ENCODE assay signal across 29 cellular contexts in the genomic region with DNA sequence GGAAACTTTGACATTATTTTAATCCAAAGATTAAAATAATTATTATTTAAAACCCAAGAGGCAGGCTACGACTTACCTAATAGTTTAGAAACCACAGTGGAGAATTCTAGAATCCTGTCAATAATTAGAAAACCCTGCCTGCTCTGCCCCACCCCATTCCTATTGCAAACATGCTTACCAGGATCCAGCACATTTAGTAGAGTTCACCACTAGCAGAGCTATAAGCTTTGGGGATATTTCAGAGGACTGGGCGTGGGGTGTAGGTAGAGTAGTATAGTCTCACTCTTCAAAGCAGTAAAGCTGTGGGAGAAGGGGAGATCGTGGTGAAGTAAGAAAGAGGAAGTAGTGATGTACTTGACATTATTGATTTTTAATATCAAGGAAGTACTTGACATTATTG.
"Had no signal": no experiment of that assay in that cellular context is flagged by ENCODE, and none has a peak within 500 bp of the region (broad histone marks: within the 10 kb centered on the region; RNA-seq: fewer than 3 reads in every experiment).

No MANE protein-coding gene starts in this region.

- H3K4me3 ChIP-seq: neural progenitor cell, ovary, psoas muscle, right lobe of liver, sigmoid colon, stomach, thoracic aorta, thyroid gland, tibial nerve, upper lobe of right lung, vagina had no signal

- H3K27ac Mint-ChIP-seq: naive thymus-derived CD4-positive, alpha-beta T cell; natural killer cell; nephron; neural progenitor cell; progenitor cell of endocrine pancreas; stimulated activated effector memory CD8-positive, alpha-beta T cell treated with anti-CD3 and anti-CD28 coated beads, Interleukin-12 subunit alpha, Interleukin-12 subunit beta, amount 100 ng/mL, for 72 hours; stimulated activated naive B cell treated with anti-CD40 and anti-IgM and Interleukin-4, amounts not matched to agents 10 μg/mL and 1 μg/mL and 100 μg/mL, for 72 hours; stimulated activated naive CD8-positive, alpha-beta T cell treated with anti-CD3 and anti-CD28 coated beads, Interleukin-15, Interleukin-2, amounts not matched to agents 100 ng/mL and 50 ng/mL, for 24 hours; type B pancreatic cell had no signal

- H3K27me3 ChIP-seq: neural progenitor cell, ovary, right lobe of liver, sigmoid colon, thyroid gland, tibial nerve, upper lobe of right lung, vagina had no signal

- H3K27ac ChIP-seq: neural progenitor cell, ovary, parathyroid adenoma, psoas muscle, right lobe of liver, sigmoid colon, stomach, thoracic aorta, thyroid gland, tibial nerve, upper lobe of right lung, vagina had no signal

- ATAC-seq: naive thymus-derived CD4-positive, alpha-beta T cell; natural killer cell; psoas muscle; right cardiac atrium; stimulated activated effector memory CD8-positive, alpha-beta T cell treated with anti-CD3 and anti-CD28 coated beads, Interleukin-12 subunit alpha, Interleukin-12 subunit beta, amount 100 ng/mL, for 72 hours; upper lobe of right lung had no signal

- H3K9me3 Mint-ChIP-seq: natural killer cell; nephron; neural progenitor cell; stimulated activated effector memory CD8-positive, alpha-beta T cell treated with anti-CD3 and anti-CD28 coated beads, Interleukin-12 subunit alpha, Interleukin-12 subunit beta, amount 100 ng/mL, for 72 hours; stimulated activated naive CD8-positive, alpha-beta T cell treated with anti-CD3 and anti-CD28 coated beads, Interleukin-15, Interleukin-2, amounts not matched to agents 100 ng/mL and 50 ng/mL, for 24 hours; type B pancreatic cell had no signal

- H3K36me3 ChIP-seq: neural progenitor cell, ovary, right lobe of liver, sigmoid colon, stomach, thoracic aorta, thyroid gland, tibial nerve, upper lobe of right lung, vagina had no signal

- H3K4me1 ChIP-seq: neural progenitor cell, parathyroid adenoma, psoas muscle, upper lobe of right lung, vagina had no signal

- H3K9ac ChIP-seq: neural progenitor cell, parathyroid adenoma had no signal

- H3K27me3 Mint-ChIP-seq: progenitor cell of endocrine pancreas, type B pancreatic cell had no signal

- H3K4me1 Mint-ChIP-seq: naive thymus-derived CD4-positive, alpha-beta T cell; natural killer cell; stimulated activated effector memory CD8-positive, alpha-beta T cell treated with anti-CD3 and anti-CD28 coated beads, Interleukin-12 subunit alpha, Interleukin-12 subunit beta, amount 100 ng/mL, for 72 hours; stimulated activated naive B cell treated with anti-CD40 and anti-IgM and Interleukin-4, amounts not matched to agents 10 μg/mL and 1 μg/mL and 100 μg/mL, for 72 hours had no signal

- H3K4me3 Mint-ChIP-seq: naive thymus-derived CD4-positive, alpha-beta T cell; natural killer cell; nephron; neural progenitor cell; stimulated activated effector memory CD8-positive, alpha-beta T cell treated with anti-CD3 and anti-CD28 coated beads, Interleukin-12 subunit alpha, Interleukin-12 subunit beta, amount 100 ng/mL, for 72 hours; stimulated activated naive B cell treated with anti-CD40 and anti-IgM and Interleukin-4, amounts not matched to agents 10 μg/mL and 1 μg/mL and 100 μg/mL, for 72 hours; stimulated activated naive CD8-positive, alpha-beta T cell treated with anti-CD3 and anti-CD28 coated beads, Interleukin-15, Interleukin-2, amounts not matched to agents 100 ng/mL and 50 ng/mL, for 24 hours; type B pancreatic cell had no signal

- DNase-seq: naive thymus-derived CD4-positive, alpha-beta T cell; natural killer cell; occipital lobe; ovary; posterior cingulate gyrus; psoas muscle; right cardiac atrium; right lobe of liver; sigmoid colon; small intestine; stimulated activated CD4-positive, alpha-beta T cell treated with anti-CD3 and anti-CD28 coated beads, Interleukin-15, amount 100 ng/mL, for 24 hours; stimulated activated CD4-positive, alpha-beta T cell treated with anti-CD3 and anti-CD28 coated beads, Interleukin-2, amount 100 ng/mL, for 24 hours; stimulated activated CD4-positive, alpha-beta T cell treated with anti-CD3 and anti-CD28 coated beads, Interleukin-2, amount 100 ng/mL, for 48 hours; stimulated activated CD4-positive, alpha-beta T cell treated with anti-CD3 and anti-CD28 coated beads, Interleukin-4, amount 100 ng/mL, for 24 hours; stimulated activated naive B cell treated with anti-CD40 and anti-IgM and Interleukin-4, amounts not matched to agents 10 μg/mL and 1 μg/mL and 100 μg/mL, for 72 hours; stimulated activated naive CD4-positive, alpha-beta T cell treated with Interleukin-2 at 50 U/mL for 16 hours; stomach; thyroid gland; upper lobe of right lung had no signal

- H3K9me3 ChIP-seq: ovary, psoas muscle, right lobe of liver, sigmoid colon, stomach, thoracic aorta, thyroid gland, tibial nerve, upper lobe of right lung, vagina had no signal

- H3K36me3 Mint-ChIP-seq: natural killer cell; stimulated activated effector memory CD8-positive, alpha-beta T cell treated with anti-CD3 and anti-CD28 coated beads, Interleukin-12 subunit alpha, Interleukin-12 subunit beta, amount 100 ng/mL, for 72 hours; stimulated activated naive B cell treated with anti-CD40 and anti-IgM and Interleukin-4, amounts not matched to agents 10 μg/mL and 1 μg/mL and 100 μg/mL, for 72 hours; type B pancreatic cell had no signal
